In the genomic region with DNA sequence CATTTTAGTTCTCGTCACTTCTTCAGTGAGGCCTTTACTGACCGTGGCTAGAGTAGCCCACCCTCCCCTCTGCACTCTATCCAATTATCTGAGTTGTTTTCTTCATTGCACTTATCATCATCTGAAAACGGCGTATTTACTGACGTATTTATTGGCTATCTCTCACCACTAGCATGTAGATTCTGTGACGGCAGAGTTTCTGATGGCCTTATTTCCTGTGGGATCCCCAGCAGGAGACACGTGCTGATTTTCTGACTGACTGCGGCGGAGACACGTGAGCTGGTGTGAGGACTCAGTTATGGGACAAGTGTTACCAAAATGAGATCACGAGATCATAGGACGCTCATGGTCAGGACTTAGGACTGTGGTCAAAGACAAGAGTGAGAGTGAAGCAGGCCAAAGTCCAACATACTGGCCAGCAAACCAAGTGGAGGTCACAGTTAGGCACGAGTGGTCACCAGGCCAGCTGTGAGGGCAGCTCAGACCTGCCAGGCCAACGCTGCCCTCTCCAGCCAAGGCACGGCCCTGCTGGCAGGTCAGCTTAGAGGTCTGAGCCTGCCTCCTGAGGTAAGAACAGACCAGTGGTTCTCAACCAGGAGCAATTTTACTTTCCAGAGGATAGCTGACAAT, we compare ENCODE assay signal across 1 cellular context.
A peak's percentile ranks its signal among the peaks of the same experiment; 100 is the strongest.
TF ChIP-seq lines count a peak whose summit lies in the region.

No MANE protein-coding gene starts in this region.

TF ChIP-seq in liver, 16 proteins besides CTCF, POLR2A, EP300 and RAD21 (continued from another document):
- TF ChIP-seq FOXA2 (IDR thresholded peaks at IDR 0.05) = peak; percentile 88
- peak; percentile 100 for TF ChIP-seq HNF4G (IDR thresholded peaks at IDR 0.05)
